In the genomic region with DNA sequence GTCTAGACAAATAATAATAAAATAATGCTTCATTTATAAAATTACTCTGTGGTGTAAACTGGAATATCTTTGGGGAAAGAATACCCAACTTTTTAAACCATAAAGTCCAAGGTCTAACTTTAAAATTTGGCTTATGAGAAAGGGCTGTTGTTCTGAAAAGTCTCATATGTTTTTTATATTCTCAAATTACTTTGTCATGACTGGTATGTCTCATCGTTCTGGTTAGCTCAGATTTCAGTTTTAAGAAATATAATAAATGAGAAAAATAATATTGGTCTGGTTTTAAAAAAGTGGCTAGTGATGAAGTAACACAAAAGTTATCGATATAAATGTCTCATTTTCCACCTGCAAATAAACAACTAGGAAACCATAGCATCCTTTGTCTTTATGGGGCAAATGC, we compare ENCODE assay signal across 17 cellular contexts.
DNase-seq lines count a peak whose midpoint lies in the region; ATAC-seq and TF ChIP-seq lines count a peak whose summit lies in the region.
"Had no signal": no experiment of that assay in that cellular context is flagged by ENCODE, and none has a peak within 500 bp of the region (broad histone marks: within the 10 kb centered on the region; RNA-seq: fewer than 3 reads in every experiment).

No MANE protein-coding gene starts in this region.

- ATAC-seq in Right ventricle myocardium inferior, result no peak
- ATAC-seq: GM12878, HCT116, HepG2 had no signal

- H3K9me3 Mint-ChIP-seq in Calu3 (ENCODE audit: low read depth, unreplicated experiment), result no peaks in the 10 kb centered on the region

- in situ Hi-C loops in G401 (cut with HindIII; ENCODE audit: low sequenced_read_pairs), result no loop called here

- peak overlapping the region; percentile 35 for H3K27ac Mint-ChIP-seq in Calu3 (ENCODE audit: unreplicated experiment)
- H3K27ac Mint-ChIP-seq: CD4-positive, alpha-beta T cell; HFFc6; IgD-negative memory B cell had no signal

- H3K4me3 Mint-ChIP-seq in Calu3 (ENCODE audit: low read depth, unreplicated experiment), result no peak overlapping the region
- H3K4me3 Mint-ChIP-seq: CD4-positive, alpha-beta T cell; HFFc6; IgD-negative memory B cell had no signal

- H3K4me1 Mint-ChIP-seq in Calu3 (ENCODE audit: low read depth, unreplicated experiment), result peaks cover 9% of the 10 kb centered on the region
- H3K4me1 Mint-ChIP-seq: IgD-negative memory B cell had no signal

- no peaks in the 10 kb centered on the region for H3K4me1 ChIP-seq in adipocyte (ENCODE audit: control insufficient read depth, insufficient read depth, low read length)

- no peaks in the 10 kb centered on the region for H3K9me3 ChIP-seq in adipocyte (ENCODE audit: control insufficient read depth, low read length)

- no peaks in the 10 kb centered on the region for H3K36me3 Mint-ChIP-seq in Calu3 (ENCODE audit: insufficient read depth, unreplicated experiment)
- H3K36me3 Mint-ChIP-seq: IgD-negative memory B cell had no signal

- intact Hi-C loops in Calu3 (cut with micrococcal nuclease; ENCODE audit: unreplicated experiment) (no loop called here), Right ventricle myocardium inferior (cut with DNase I) (no loop called here)

- TF ChIP-seq CTCF in Calu3 (IDR thresholded peaks at IDR 0.05; ENCODE audit: unreplicated experiment), result no peak

- DNase-seq in Calu3, result no peak
- DNase-seq in adipocyte (ENCODE audit: low read depth), result peak; percentile 58
- DNase-seq in fibroblast of peridontal ligament (ENCODE audit: extremely low read depth), result peak; percentile 51
- peak; percentile 10 for DNase-seq in myocyte (ENCODE audit: low read depth)
- no peak for DNase-seq in G401 (ENCODE audit: low spot score)
- DNase-seq in A172 (ENCODE audit: low spot score), result no peak
- DNase-seq in Right ventricle myocardium inferior (ENCODE audit: missing footprints), result no peak
- DNase-seq: AML-193; CD4-positive, alpha-beta T cell; DMS79 treated with DMSO at 0.1 percent for 48 hours; GOT3; H7; HFFc6 had no signal

- CTCF ChIA-PET in Calu3 (lab: Charles Lee), result no interaction called here

- H3K27me3 ChIP-seq in adipocyte (replicated peaks; ENCODE audit: control insufficient read depth, insufficient read depth, low read length), result no peaks in the 10 kb centered on the region

- no peaks in the 10 kb centered on the region for H3K27me3 Mint-ChIP-seq in Calu3 (ENCODE audit: unreplicated experiment)
- H3K27me3 Mint-ChIP-seq: CD4-positive, alpha-beta T cell; IgD-negative memory B cell had no signal

- no peak overlapping the region for H3K4me3 ChIP-seq in adipocyte (ENCODE audit: low read length)
- H3K4me3 ChIP-seq: GM12878 had no signal

- no peak overlapping the region for H3K9ac ChIP-seq in adipocyte (ENCODE audit: low read length)

- BruUV-seq in Calu3 (replicated peaks; lab: Mats Ljungman, UMichigan), result no TSS peak

- H3K36me3 ChIP-seq in adipocyte (ENCODE audit: control insufficient read depth, insufficient read depth, low read length, severe bottlenecking), result no peaks in the 10 kb centered on the region

Comparison
In these comparisons a context has a peak if more than half of its experiments do, and no peak if none do; other contexts are left out.
1. DNase-seq: peak in adipocyte (single experiment), fibroblast of peridontal ligament (single experiment) and myocyte (single experiment); none in Calu3 (single experiment), G401 (single experiment), A172 (single experiment) and Right ventricle myocardium inferior (single experiment).